9 cellular contexts compared by ENCODE assay signal in the genomic region with DNA sequence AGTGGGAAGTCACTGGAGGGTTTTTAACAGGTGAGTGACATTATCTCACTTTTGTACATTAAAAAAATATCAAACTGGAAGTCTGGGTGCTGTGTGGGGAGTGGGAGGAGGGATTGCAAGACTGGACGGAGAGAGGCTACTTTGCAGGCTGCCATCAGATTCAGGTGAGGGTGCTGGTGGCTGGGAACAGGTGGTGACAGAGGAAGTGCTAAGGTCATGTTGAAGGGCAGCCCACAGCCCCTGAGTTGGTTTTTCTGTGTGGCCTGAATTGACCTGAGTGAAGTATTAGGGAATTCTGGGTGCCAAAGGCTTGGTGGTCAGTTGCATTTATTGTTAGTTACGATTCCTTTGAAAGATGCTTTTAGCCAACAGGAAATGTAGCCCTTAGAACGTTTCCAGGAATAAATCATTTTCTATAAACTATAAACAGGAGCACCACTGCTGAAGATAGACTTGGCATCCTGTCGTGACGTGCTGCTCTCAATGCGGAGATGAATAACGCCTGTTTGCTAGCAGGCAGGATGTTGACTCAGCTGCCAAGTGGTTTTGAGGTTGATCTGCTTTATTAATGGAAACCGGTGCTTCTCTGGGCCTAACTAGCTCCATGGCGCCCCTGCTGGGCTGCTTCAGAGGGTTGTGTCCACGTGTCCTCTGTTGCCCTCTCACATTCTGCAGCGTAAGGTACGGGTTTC.
DNase-seq lines count a peak whose midpoint lies in the region; ATAC-seq and TF ChIP-seq lines count a peak whose summit lies in the region.
"Had no signal": no experiment of that assay in that cellular context is flagged by ENCODE, and none has a peak within 500 bp of the region (broad histone marks: within the 10 kb centered on the region; RNA-seq: fewer than 3 reads in every experiment).

No MANE protein-coding gene starts in this region.

- no peak overlapping the region for H3K4me3 ChIP-seq in heart right ventricle

- no peaks in the 10 kb centered on the region for H3K27me3 Mint-ChIP-seq in activated T-cell treated with anti-CD3 and anti-CD28 coated beads, Interleukin-2, amount 50 U/mL, for 4 hours (ENCODE audit: low read depth)
- H3K27me3 Mint-ChIP-seq: B cell had no signal

- no peaks in the 10 kb centered on the region for H3K36me3 Mint-ChIP-seq in activated T-cell treated with anti-CD3 and anti-CD28 coated beads, Interleukin-2, amount 50 U/mL, for 4 hours (ENCODE audit: insufficient read depth)

- H3K27ac ChIP-seq in heart right ventricle = peak overlapping the region in 2 of 10 donors; percentile 38 to 50

- H3K9me3 ChIP-seq in heart right ventricle = no peaks in the 10 kb centered on the region

- ATAC-seq in HG03175 (IDR thresholded peaks at IDR 0.05; ENCODE audit: unreplicated experiment) (peak; percentile 74), heart right ventricle (peak in 6 of 8 donors; percentile 28 to 84 (median 74))
- peak; percentile 88 for ATAC-seq in activated T-cell treated with anti-CD3 and anti-CD28 coated beads, Interleukin-2, amount 50 U/mL, for 4 hours

- DNase-seq in NK-92 treated with Interleukin-12 subunit alpha and Interleukin-12 subunit beta, amount 100 ng/mL, for 24 hours (lab: John Stamatoyannopoulos, UW) = peak; percentile 65
- DNase-seq in NK-92 (lab: John Stamatoyannopoulos, UW; ENCODE audit: unreplicated experiment) (no peak), NCI-H526 (lab: John Stamatoyannopoulos, UW) (peak; percentile 31 to 69), heart right ventricle (peak; percentile 17 to 51), HuH-7.5 (ENCODE audit: low spot score) (no peak)
- no peak for DNase-seq in activated T-cell treated with anti-CD3 and anti-CD28 coated beads, Interleukin-2, amount 50 U/mL, for 4 hours
- DNase-seq in stimulated activated CD4-positive, alpha-beta T cell treated with anti-CD3 and anti-CD28 coated beads, Interleukin-4, amount 100 ng/mL, for 1 hour = peak; percentile 41

- peaks cover 8% of the 10 kb centered on the region for H3K4me1 Mint-ChIP-seq in activated T-cell treated with anti-CD3 and anti-CD28 coated beads, Interleukin-2, amount 50 U/mL, for 4 hours (ENCODE audit: low read depth)
- H3K4me1 Mint-ChIP-seq: B cell had no signal

- intact Hi-C loops in heart right ventricle (cut with DNase I) = no loop called here

- H3K27me3 ChIP-seq in heart right ventricle = peaks cover 0 to 1% (median 0%) of the 10 kb centered on the region in 7 donors

- peak in 6 of 9 donors; percentile 31 to 56 (median 38) for TF ChIP-seq CTCF in heart right ventricle (IDR thresholded peaks at IDR 0.05)

- WGBS in heart right ventricle, 2 donors = 29 to 41% methylated on average over 12 of the region's 12 CpGs

- no peaks in the 10 kb centered on the region for H3K36me3 ChIP-seq in heart right ventricle

- H3K9me3 Mint-ChIP-seq in activated T-cell treated with anti-CD3 and anti-CD28 coated beads, Interleukin-2, amount 50 U/mL, for 4 hours = peaks cover 5% of the 10 kb centered on the region

- H3K4me3 Mint-ChIP-seq in activated T-cell treated with anti-CD3 and anti-CD28 coated beads, Interleukin-2, amount 50 U/mL, for 4 hours = no peak overlapping the region
- H3K4me3 Mint-ChIP-seq: B cell had no signal

- peaks cover 0 to 9% (median 0%) of the 10 kb centered on the region in 9 donors for H3K4me1 ChIP-seq in heart right ventricle

Comparison
In these comparisons a context has a peak if more than half of its experiments do, and no peak if none do; other contexts are left out.
1. DNase-seq: peak in NK-92 treated with Interleukin-12 subunit alpha and Interleukin-12 subunit beta, amount 100 ng/mL, for 24 hours (single experiment), NCI-H526 (2 of 2), heart right ventricle (2 of 2) and stimulated activated CD4-positive, alpha-beta T cell treated with anti-CD3 and anti-CD28 coated beads, Interleukin-4, amount 100 ng/mL, for 1 hour (single experiment); none in NK-92 (single experiment), activated T-cell treated with anti-CD3 and anti-CD28 coated beads, Interleukin-2, amount 50 U/mL, for 4 hours (single experiment) and HuH-7.5 (single experiment).
2. Peak in every context shown above with its lines, with median percentiles within 50 percentile points of each other: ATAC-seq.